1 cellular context compared by ENCODE assay signal in the genomic region with DNA sequence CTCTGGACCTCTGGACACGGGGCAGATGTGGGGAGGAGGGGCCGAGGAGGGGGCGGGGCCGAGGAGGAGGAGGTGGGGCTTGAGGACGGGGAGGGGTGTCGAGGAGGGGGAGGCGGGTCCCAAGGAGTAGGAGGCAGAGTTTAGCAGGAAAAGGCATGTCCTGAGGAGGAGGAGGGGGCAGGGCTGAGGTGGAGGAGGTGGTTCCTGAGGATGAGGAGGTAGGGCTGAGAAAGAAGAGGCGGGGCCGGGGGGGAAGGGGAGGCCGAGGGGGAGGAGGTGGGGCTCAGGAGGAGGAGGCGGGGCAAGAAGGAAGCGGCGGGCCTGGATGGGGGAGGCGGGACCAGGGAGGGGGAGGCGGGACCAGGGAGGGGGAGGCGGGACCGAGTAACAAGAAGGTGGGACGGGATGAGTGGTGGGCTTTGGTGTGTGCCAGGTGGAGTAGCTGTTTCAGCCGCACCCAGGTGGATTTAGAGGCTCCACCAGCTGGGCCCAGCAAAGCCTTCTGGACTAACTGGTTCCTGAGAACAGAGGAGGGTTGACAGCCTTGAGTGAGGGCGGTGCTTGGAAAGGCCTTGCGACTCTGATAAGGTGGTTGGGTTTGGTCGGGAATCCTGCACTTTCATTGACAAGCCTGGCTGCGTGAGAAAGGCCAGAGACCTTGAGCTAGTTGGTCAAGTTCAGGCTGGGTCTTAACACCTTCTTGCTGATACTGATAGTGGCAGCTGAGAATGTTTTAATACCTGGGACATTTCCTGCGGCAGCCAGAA.
A peak's percentile ranks its signal among the peaks of the same experiment; 100 is the strongest.
TF ChIP-seq lines count a peak whose summit lies in the region.

No MANE protein-coding gene starts in this region.

TF ChIP-seq in K562, 482 proteins besides CTCF, POLR2A, EP300 and RAD21 (continued from another document):
- TF ChIP-seq, protein P1, sequence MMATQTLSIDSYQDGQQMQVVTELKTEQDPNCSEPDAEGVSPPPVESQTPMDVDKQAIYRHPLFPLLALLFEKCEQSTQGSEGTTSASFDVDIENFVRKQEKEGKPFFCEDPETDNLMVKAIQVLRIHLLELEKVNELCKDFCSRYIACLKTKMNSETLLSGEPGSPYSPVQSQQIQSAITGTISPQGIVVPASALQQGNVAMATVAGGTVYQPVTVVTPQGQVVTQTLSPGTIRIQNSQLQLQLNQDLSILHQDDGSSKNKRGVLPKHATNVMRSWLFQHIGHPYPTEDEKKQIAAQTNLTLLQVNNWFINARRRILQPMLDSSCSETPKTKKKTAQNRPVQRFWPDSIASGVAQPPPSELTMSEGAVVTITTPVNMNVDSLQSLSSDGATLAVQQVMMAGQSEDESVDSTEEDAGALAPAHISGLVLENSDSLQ (IDR thresholded peaks at IDR 0.05), result peak; percentile 86
- TF ChIP-seq NFIC (IDR thresholded peaks at IDR 0.05) (no peak), SAFB (IDR thresholded peaks at IDR 0.05; ENCODE audit: borderline replicate concordance, low read depth, low read length) (no peak), TAL1 (IDR thresholded peaks at IDR 0.05) (peak; percentile 77), KLF16 (IDR thresholded peaks at IDR 0.05) (0 out of 2 replicates have a peak, but pooled peaks have one; percentile 29), NBN (IDR thresholded peaks at IDR 0.05; ENCODE audit: low read depth) (peak; percentile 39; the same call in 1 of the 2 replicates), SOX6 (IDR thresholded peaks at IDR 0.05) (peak; percentile 54; the same call in 1 of the 2 replicates), SMAD4 (CRISPR knock-in tag; conservative IDR thresholded peaks at IDR 0.05) (peak; percentile 60), GABPB1 (CRISPR knock-in tag; IDR thresholded peaks at IDR 0.05) (peak; percentile 35; the same call in 1 of the 2 replicates)
- TF ChIP-seq, protein P2, sequence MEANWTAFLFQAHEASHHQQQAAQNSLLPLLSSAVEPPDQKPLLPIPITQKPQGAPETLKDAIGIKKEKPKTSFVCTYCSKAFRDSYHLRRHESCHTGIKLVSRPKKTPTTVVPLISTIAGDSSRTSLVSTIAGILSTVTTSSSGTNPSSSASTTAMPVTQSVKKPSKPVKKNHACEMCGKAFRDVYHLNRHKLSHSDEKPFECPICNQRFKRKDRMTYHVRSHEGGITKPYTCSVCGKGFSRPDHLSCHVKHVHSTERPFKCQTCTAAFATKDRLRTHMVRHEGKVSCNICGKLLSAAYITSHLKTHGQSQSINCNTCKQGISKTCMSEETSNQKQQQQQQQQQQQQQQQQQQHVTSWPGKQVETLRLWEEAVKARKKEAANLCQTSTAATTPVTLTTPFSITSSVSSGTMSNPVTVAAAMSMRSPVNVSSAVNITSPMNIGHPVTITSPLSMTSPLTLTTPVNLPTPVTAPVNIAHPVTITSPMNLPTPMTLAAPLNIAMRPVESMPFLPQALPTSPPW (CRISPR knock-in tag; IDR thresholded peaks at IDR 0.05), result peak; percentile 95
